13 cellular contexts compared by ENCODE assay signal in genomic region chr14:95679995-95680735, GRCh38. TPM values are rescaled to one million over a fixed set of nuclear protein-coding genes. Genes with fewer than 3 reads are reported as not detected.
DNase-seq lines count a peak whose midpoint lies in the region; ATAC-seq and TF ChIP-seq lines count a peak whose summit lies in the region.
"Had no signal": no experiment of that assay in that cellular context is flagged by ENCODE, and none has a peak within 500 bp of the region (broad histone marks: within the 10 kb centered on the region; RNA-seq: fewer than 3 reads in every experiment).

No MANE protein-coding gene starts in this region.

- no peaks in the 10 kb centered on the region for H3K36me3 Mint-ChIP-seq in progenitor cell of endocrine pancreas (ENCODE audit: insufficient read depth)

- H3K9me3 Mint-ChIP-seq in progenitor cell of endocrine pancreas (ENCODE audit: low read depth): peaks cover 5% of the 10 kb centered on the region

- peaks cover 2% of the 10 kb centered on the region for H3K4me1 Mint-ChIP-seq in progenitor cell of endocrine pancreas (ENCODE audit: low read depth)

- H3K27ac ChIP-seq in VCaP: no peak overlapping the region

- no peak for ATAC-seq in HG03457 (IDR thresholded peaks at IDR 0.05; ENCODE audit: unreplicated experiment)
- no peak for ATAC-seq in HG03442 (IDR thresholded peaks at IDR 0.05; ENCODE audit: unreplicated experiment)
- ATAC-seq: esophagus mucosa had no signal

- peak; percentile 28 for DNase-seq in DMS 273 (lab: John Stamatoyannopoulos, UW; ENCODE audit: unreplicated experiment)
- DNase-seq in DMS 273 treated with DMSO at 0.1 percent for 48 hours (lab: John Stamatoyannopoulos, UW): no peak
- DNase-seq in NCI-H1092 (lab: John Stamatoyannopoulos, UW): peak; percentile 75
- peak; percentile 40 for DNase-seq in progenitor cell of endocrine pancreas (ENCODE audit: low spot score, unreplicated experiment)
- DNase-seq in stimulated activated CD4-positive, alpha-beta T cell treated with anti-CD3 and anti-CD28 coated beads, Interleukin-1b, Interleukin-23, amount 100 ng/mL, for 48 hours: no peak
- DNase-seq: activated CD8-positive, alpha-beta memory T cell treated with anti-CD3 and anti-CD28 coated beads, Interleukin-2, amount 50 U/mL, for 4 hours; NCI-H1105 treated with DMSO at 0.1 percent for 48 hours had no signal

- H3K4me3 Mint-ChIP-seq in progenitor cell of endocrine pancreas (ENCODE audit: low read depth): no peak overlapping the region

- no peak overlapping the region for H3K27ac Mint-ChIP-seq in progenitor cell of endocrine pancreas

- no peaks in the 10 kb centered on the region for H3K27me3 Mint-ChIP-seq in progenitor cell of endocrine pancreas

- TF ChIP-seq CTCF in VCaP (conservative IDR thresholded peaks at IDR 0.05) (peak; percentile 51), progenitor cell of endocrine pancreas (IDR thresholded peaks at IDR 0.05; ENCODE audit: unreplicated experiment) (peak; percentile 54)

RNA-seq across cellular contexts. Expression of gene TCL1B, which starts 6.1 kb away (rescaled TPM):
- total RNA-seq in progenitor cell of endocrine pancreas: not detected in 2 replicates
- total RNA-seq: A172, esophagus mucosa, omental fat pad had no signal

RNA-seq across cellular contexts. Expression of gene TCL1A, which starts 33.8 kb away (rescaled TPM):
- total RNA-seq in progenitor cell of endocrine pancreas: not detected in 2 replicates
- total RNA-seq: A172, omental fat pad had no signal

Comparison
In these comparisons a context has a peak if more than half of its experiments do, and no peak if none do; other contexts are left out.
1. DNase-seq: peak in DMS 273 (single experiment), NCI-H1092 (single experiment) and progenitor cell of endocrine pancreas (single experiment); none in DMS 273 treated with DMSO at 0.1 percent for 48 hours (single experiment) and stimulated activated CD4-positive, alpha-beta T cell treated with anti-CD3 and anti-CD28 coated beads, Interleukin-1b, Interleukin-23, amount 100 ng/mL, for 48 hours (single experiment).